ENCODE assay signal across 13 cellular contexts in genomic region chr10:91103384-91104184, GRCh38.
A peak's percentile ranks its signal among the peaks of the same experiment; 100 is the strongest.
DNase-seq lines count a peak whose midpoint lies in the region; ATAC-seq lines count a peak whose summit lies in the region.
"Had no signal": no experiment of that assay in that cellular context is flagged by ENCODE, and none has a peak within 500 bp of the region (broad histone marks: within the 10 kb centered on the region; RNA-seq: fewer than 3 reads in every experiment).

No MANE protein-coding gene starts in this region.

- H3K36me3 Mint-ChIP-seq in stimulated activated effector memory CD8-positive, alpha-beta T cell treated with anti-CD3 and anti-CD28 coated beads, Interleukin-12 subunit alpha, Interleukin-12 subunit beta, amount 100 ng/mL, for 72 hours, result no peaks in the 10 kb centered on the region

- peaks cover 8% of the 10 kb centered on the region for H3K4me1 Mint-ChIP-seq in stimulated activated effector memory CD8-positive, alpha-beta T cell treated with anti-CD3 and anti-CD28 coated beads, Interleukin-12 subunit alpha, Interleukin-12 subunit beta, amount 100 ng/mL, for 72 hours

- ATAC-seq in GM19395 (IDR thresholded peaks at IDR 0.05; ENCODE audit: unreplicated experiment) (peak; percentile 58), HG02938 (IDR thresholded peaks at IDR 0.05; ENCODE audit: unreplicated experiment) (peak; percentile 41), HG03280 (IDR thresholded peaks at IDR 0.05; ENCODE audit: unreplicated experiment) (no peak), HG03045 (IDR thresholded peaks at IDR 0.05; ENCODE audit: unreplicated experiment) (no peak)
- ATAC-seq in stimulated activated effector memory CD8-positive, alpha-beta T cell treated with anti-CD3 and anti-CD28 coated beads, Interleukin-12 subunit alpha, Interleukin-12 subunit beta, amount 100 ng/mL, for 72 hours, result peak; percentile 24
- ATAC-seq: gastroesophageal sphincter had no signal

- no peak overlapping the region for H3K27ac Mint-ChIP-seq in stimulated activated effector memory CD8-positive, alpha-beta T cell treated with anti-CD3 and anti-CD28 coated beads, Interleukin-12 subunit alpha, Interleukin-12 subunit beta, amount 100 ng/mL, for 72 hours

- peak; percentile 37 for DNase-seq in SW480 (ENCODE audit: low spot score)
- DNase-seq in stimulated activated effector memory CD8-positive, alpha-beta T cell treated with anti-CD3 and anti-CD28 coated beads, Interleukin-12 subunit alpha, Interleukin-12 subunit beta, amount 100 ng/mL, for 72 hours (ENCODE audit: low spot score in 2 of 2), result no peak
- DNase-seq in kidney glomerular epithelial cell (lab: John Stamatoyannopoulos, UW), result no peak
- DNase-seq: GDM1; HCEC 1CT; NCI-H1417; stimulated activated CD4-positive, alpha-beta T cell treated with anti-CD3 and anti-CD28 coated beads, Interleukin-1b, Interleukin-23, amount 100 ng/mL, for 48 hours; testis had no signal

- H3K9me3 Mint-ChIP-seq in stimulated activated effector memory CD8-positive, alpha-beta T cell treated with anti-CD3 and anti-CD28 coated beads, Interleukin-12 subunit alpha, Interleukin-12 subunit beta, amount 100 ng/mL, for 72 hours, result no peaks in the 10 kb centered on the region

- no peak overlapping the region for H3K4me3 Mint-ChIP-seq in stimulated activated effector memory CD8-positive, alpha-beta T cell treated with anti-CD3 and anti-CD28 coated beads, Interleukin-12 subunit alpha, Interleukin-12 subunit beta, amount 100 ng/mL, for 72 hours

Comparison
In these comparisons a context has a peak if more than half of its experiments do, and no peak if none do; other contexts are left out.
1. ATAC-seq: peak in GM19395 (single experiment), HG02938 (single experiment) and stimulated activated effector memory CD8-positive, alpha-beta T cell treated with anti-CD3 and anti-CD28 coated beads, Interleukin-12 subunit alpha, Interleukin-12 subunit beta, amount 100 ng/mL, for 72 hours (single experiment); none in HG03280 (single experiment) and HG03045 (single experiment).